ENCODE assay signal across 2 cellular contexts in the genomic region with DNA sequence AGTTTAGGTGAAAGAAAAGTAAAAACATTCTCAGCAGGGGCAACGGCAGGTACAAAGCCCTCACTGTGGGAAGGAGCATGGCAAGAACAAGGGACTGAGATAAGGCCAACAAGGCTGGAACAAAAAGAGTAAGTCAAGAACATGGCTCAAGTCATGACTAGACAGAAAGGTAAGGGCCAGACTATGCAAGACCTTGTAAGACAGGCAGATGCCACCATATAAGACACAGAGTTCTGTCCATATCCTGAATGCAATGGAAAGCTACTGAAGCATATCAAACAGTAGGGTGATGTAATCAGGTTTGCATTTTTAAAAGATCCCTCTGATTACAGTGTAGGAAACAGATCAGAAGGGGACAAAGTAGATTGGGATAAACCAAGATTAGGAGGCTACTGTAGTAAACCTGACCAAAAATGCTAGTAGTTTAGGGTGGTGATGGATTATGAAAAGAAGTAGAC.
TF ChIP-seq lines count a peak whose summit lies in the region.

No MANE protein-coding gene starts in this region.

TF ChIP-seq in HepG2, 621 proteins besides CTCF, POLR2A, EP300 and RAD21:
- TF ChIP-seq RBFOX2 (IDR thresholded peaks at IDR 0.05; ENCODE audit: low read depth, low read length) (0 out of 2 replicates have a peak, but pooled peaks have one; percentile 12), CEBPB (IDR thresholded peaks at IDR 0.05; ENCODE audit: borderline replicate concordance, low read depth, low read length) (peak; percentile 48; the same call in 1 of the 2 replicates), MTA3 (CRISPR knock-in tag; IDR thresholded peaks at IDR 0.05) (no peak), RFXAP (CRISPR knock-in tag; IDR thresholded peaks at IDR 0.05; ENCODE audit: borderline replicate concordance) (no peak), NFATC3 (CRISPR knock-in tag; IDR thresholded peaks at IDR 0.05) (no peak), ZNF225 (CRISPR knock-in tag; IDR thresholded peaks at IDR 0.05) (no peak), RFX3 (CRISPR knock-in tag; IDR thresholded peaks at IDR 0.05) (no peak), ATF7 (IDR thresholded peaks at IDR 0.05) (peak; percentile 31; the same call in 1 of the 2 replicates), ATF7 (CRISPR knock-in tag; IDR thresholded peaks at IDR 0.05) (no peak), SRF (IDR thresholded peaks at IDR 0.05; ENCODE audit: low read depth, low read length) (no peak), FOXK2 (IDR thresholded peaks at IDR 0.05) (no peak)
- TF ChIP-seq, protein P1, sequence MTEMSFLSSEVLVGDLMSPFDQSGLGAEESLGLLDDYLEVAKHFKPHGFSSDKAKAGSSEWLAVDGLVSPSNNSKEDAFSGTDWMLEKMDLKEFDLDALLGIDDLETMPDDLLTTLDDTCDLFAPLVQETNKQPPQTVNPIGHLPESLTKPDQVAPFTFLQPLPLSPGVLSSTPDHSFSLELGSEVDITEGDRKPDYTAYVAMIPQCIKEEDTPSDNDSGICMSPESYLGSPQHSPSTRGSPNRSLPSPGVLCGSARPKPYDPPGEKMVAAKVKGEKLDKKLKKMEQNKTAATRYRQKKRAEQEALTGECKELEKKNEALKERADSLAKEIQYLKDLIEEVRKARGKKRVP (CRISPR knock-in tag; IDR thresholded peaks at IDR 0.05), result peak in 1 of 2 experiments; percentile 49; a peak in 1 of 4 replicates

TF ChIP-seq in HEK293T, 16 proteins besides CTCF, POLR2A, EP300 and RAD21:
- no peak for TF ChIP-seq NFRKB (IDR thresholded peaks at IDR 0.05)
- no peak for TF ChIP-seq LEF1 (IDR thresholded peaks at IDR 0.05; ENCODE audit: borderline replicate concordance)
- TF ChIP-seq CTBP1 (IDR thresholded peaks at IDR 0.05; ENCODE audit: borderline replicate concordance), result no peak
- TF ChIP-seq TARDBP (IDR thresholded peaks at IDR 0.05), result no peak
- no peak for TF ChIP-seq ARNT (IDR thresholded peaks at IDR 0.05)
- TF ChIP-seq FOXK2 (IDR thresholded peaks at IDR 0.05), result no peak
- no peak for TF ChIP-seq HDGF (IDR thresholded peaks at IDR 0.05; ENCODE audit: borderline replicate concordance)
- TF ChIP-seq SP1 (IDR thresholded peaks at IDR 0.05), result no peak
- no peak for TF ChIP-seq FOXM1 (IDR thresholded peaks at IDR 0.05; ENCODE audit: borderline replicate concordance)
- no peak for TF ChIP-seq BHLHE40 (IDR thresholded peaks at IDR 0.05; ENCODE audit: borderline replicate concordance)
- TF ChIP-seq, protein P2, sequence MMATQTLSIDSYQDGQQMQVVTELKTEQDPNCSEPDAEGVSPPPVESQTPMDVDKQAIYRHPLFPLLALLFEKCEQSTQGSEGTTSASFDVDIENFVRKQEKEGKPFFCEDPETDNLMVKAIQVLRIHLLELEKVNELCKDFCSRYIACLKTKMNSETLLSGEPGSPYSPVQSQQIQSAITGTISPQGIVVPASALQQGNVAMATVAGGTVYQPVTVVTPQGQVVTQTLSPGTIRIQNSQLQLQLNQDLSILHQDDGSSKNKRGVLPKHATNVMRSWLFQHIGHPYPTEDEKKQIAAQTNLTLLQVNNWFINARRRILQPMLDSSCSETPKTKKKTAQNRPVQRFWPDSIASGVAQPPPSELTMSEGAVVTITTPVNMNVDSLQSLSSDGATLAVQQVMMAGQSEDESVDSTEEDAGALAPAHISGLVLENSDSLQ (IDR thresholded peaks at IDR 0.05), result no peak
- no peak for TF ChIP-seq L3MBTL2 (conservative IDR thresholded peaks at IDR 0.05)
- no peak for TF ChIP-seq ELF4 (IDR thresholded peaks at IDR 0.05)
- TF ChIP-seq SUZ12 (IDR thresholded peaks at IDR 0.05), result no peak
- no peak for TF ChIP-seq FOXA1 (IDR thresholded peaks at IDR 0.05)
- TF ChIP-seq ZNF384 (IDR thresholded peaks at IDR 0.05), result no peak
